In genomic region chr1:172277277-172277676, GRCh38 we compare ENCODE assay signal across 1 cellular context.
TF ChIP-seq lines count a peak whose summit lies in the region.

No MANE protein-coding gene starts in this region.

TF ChIP-seq in IMR-90, 13 proteins besides CTCF, POLR2A, EP300 and RAD21 (continued from another document):
- no peak for TF ChIP-seq CEBPB (IDR thresholded peaks at IDR 0.05; ENCODE audit: low read depth, low read length)
- no peak for TF ChIP-seq RFX5 (IDR thresholded peaks at IDR 0.05; ENCODE audit: low read depth, low read length)
- no peak for TF ChIP-seq MAFK (IDR thresholded peaks at IDR 0.05; ENCODE audit: low read depth, low read length)
TF ChIP-seq in IMR-90: peak in this region for 0.
